8 cellular contexts compared by ENCODE assay signal in genomic region chr1:94792473-94792875, GRCh38. TPM values are rescaled to one million over a fixed set of nuclear protein-coding genes. Genes with fewer than 3 reads are reported as not detected.
DNase-seq lines count a peak whose midpoint lies in the region; ATAC-seq, FAIRE-seq and TF ChIP-seq lines count a peak whose summit lies in the region.

No MANE protein-coding gene starts in this region.

- intact Hi-C loops in HepG2 (cut with micrococcal nuclease; ENCODE audit: unreplicated experiment) = no loop called here

- in situ Hi-C loops in HepG2 (cut with HindIII; ENCODE audit: extremely low pct_ligation_motif_present, low pct_unique_long_range_greater_than_20kb) = no loop called here

- H3K4me3 ChIP-seq in AG04450 (ENCODE audit: low read depth, low read length) (0 out of 2 replicates have a peak overlapping the region, but pooled peaks have one; percentile 1), WI38 (ENCODE audit: low read depth, low read length) (peak overlapping the region; percentile 20), HepG2 (replicated peaks in 1 of 3; ENCODE audit: insufficient read depth in 1 of 3, low read depth in 2 of 3, low read length in 3 of 3) (no peak overlapping the region)

- no peaks in the 10 kb centered on the region for H4K20me1 ChIP-seq in HepG2 (ENCODE audit: insufficient read depth, low read length)

- CTCF ChIA-PET in AG04450 (lab: Charles Lee) (interaction anchor here (0.7 kb wide), 2 partner anchors 65 to 255 kb away, joined by 3 read pairs; no protein-coding TSS in a partner anchor), HepG2 (lab: Yijun Ruan, JAX; ENCODE audit: low intra/inter-chr PET ratio, low total read pairs) (no interaction called here)

- peak overlapping the region; percentile 49; the same call in 1 of the 2 replicates for H3K4me2 ChIP-seq in HepG2 (ENCODE audit: low read depth, low read length)

- H3K27ac ChIP-seq in AG04450 (ENCODE audit: low read depth, low read length) (no peak overlapping the region), HepG2 (ENCODE audit: extremely low read length, insufficient read depth, low read length) (peak overlapping the region; percentile 22)

- H3K9me3 ChIP-seq in AG04450 (ENCODE audit: control insufficient read depth, insufficient read depth, low read length) (no peaks in the 10 kb centered on the region), HepG2 (ENCODE audit: low read length) (no peaks in the 10 kb centered on the region)

- no peak for TF ChIP-seq POLR2A in HepG2 (IDR thresholded peaks at IDR 0.05; ENCODE audit: insufficient read depth in 1 of 2, low read depth in 2 of 2, low read length in 2 of 2)

- no TSS peak for BruUV-seq in HepG2 (replicated peaks; lab: Mats Ljungman, UMichigan)

- no peak for TF ChIP-seq EP300 in HepG2 (IDR thresholded peaks at IDR 0.05; ENCODE audit: low read depth in 2 of 2, low read length in 2 of 2)
- no peak for TF ChIP-seq EP300 in HepG2 (CRISPR knock-in tag; IDR thresholded peaks at IDR 0.05; ENCODE audit: borderline replicate concordance)

- H3K4me1 ChIP-seq in HepG2 (ENCODE audit: insufficient read depth, low read length) = peaks cover 45% of the 10 kb centered on the region

- no peak overlapping the region for H3K9ac ChIP-seq in HepG2 (ENCODE audit: insufficient read depth, low read depth, low read length)

- TF ChIP-seq CTCF in AG04450 (IDR thresholded peaks at IDR 0.05; ENCODE audit: low read depth, low read length) = peak; percentile 37
- TF ChIP-seq CTCF in WI38 (IDR thresholded peaks at IDR 0.05; ENCODE audit: low read depth, low read length) = peak; percentile 23; the same call in 1 of the 2 replicates
- TF ChIP-seq CTCF in HepG2 (CRISPR knock-in tag; IDR thresholded peaks at IDR 0.05) = no peak

- H3K27me3 ChIP-seq in AG04450 (ENCODE audit: control insufficient read depth, insufficient read depth, low read length) (no peaks in the 10 kb centered on the region), HepG2 (ENCODE audit: control insufficient read depth in 1 of 2, insufficient read depth in 2 of 2, low read length in 2 of 2) (no peaks in the 10 kb centered on the region)

- no peak overlapping the region for H2AFZ ChIP-seq in HepG2 (ENCODE audit: low read length)

- DNase-seq in AG04450 (ENCODE audit: low read depth, low spot score) (no peak), HepG2 (ENCODE audit: low spot score) (no peak), SK-N-DZ (ENCODE audit: low spot score) (no peak), UCSD-AML1 (lab: John Stamatoyannopoulos, UW; ENCODE audit: unreplicated experiment) (no peak), NCI-H1436 treated with DMSO at 0.1 percent for 48 hours (lab: John Stamatoyannopoulos, UW) (no peak)

- no peak for TF ChIP-seq RAD21 in HepG2 (CRISPR knock-in tag; IDR thresholded peaks at IDR 0.05)

- WGBS in HepG2 (ENCODE audit: low lambda C conversion rate) = 86% methylated on average over 4 of the region's 4 CpGs

- no peaks in the 10 kb centered on the region for H3K36me3 ChIP-seq in HepG2 (replicated peaks in 1 of 2; ENCODE audit: control insufficient read depth in 1 of 2, insufficient read depth in 2 of 2, low read length in 2 of 2)

- no peak for FAIRE-seq in HepG2 (lab: Jason Lieb, UNC)

- POLR2A ChIA-PET in AG04450 (lab: Yijun Ruan, JAX) (no interaction called here), HepG2 (lab: Yijun Ruan, JAX) (no interaction called here)

- no peaks in the 10 kb centered on the region for H3K79me2 ChIP-seq in HepG2 (ENCODE audit: insufficient read depth, low read length)

- ATAC-seq in GM19397 (IDR thresholded peaks at IDR 0.05; ENCODE audit: unreplicated experiment) (peak; percentile 97), HG03354 (IDR thresholded peaks at IDR 0.05; ENCODE audit: poor library complexity, severe bottlenecking, unreplicated experiment) (peak; percentile 91), HepG2 (no peak)

TF ChIP-seq in HepG2, 621 proteins besides CTCF, POLR2A, EP300 and RAD21:
- TF ChIP-seq ATRX (CRISPR knock-in tag; IDR thresholded peaks at IDR 0.05; ENCODE audit: borderline replicate concordance) = no peak

RNA-seq across cellular contexts. Expression of gene SLC44A3, which starts 27.7 kb away (rescaled TPM):
- 3.2 and 3.4 TPM in 2 replicates for polyA plus RNA-seq in AG04450 (2011; rRNA removed)
- polyA minus RNA-seq in AG04450 (2011; rRNA and poly(A)+ RNA removed) = 2.6 and 3.3 TPM in 2 replicates
- total RNA-seq in HepG2 (2016; rRNA removed; fragmentation: Illumina TruSeq; extraction: Trizol) = 3.8 and 6.8 TPM in 2 replicates
- total RNA-seq in HepG2 (2016; cell fraction: cytosol; rRNA removed; fragmentation: Illumina TruSeq; extraction: Trizol; ENCODE audit: low read depth) = 2.6 and 3.7 TPM in 2 replicates
- total RNA-seq in HepG2 (2016; cell fraction: insoluble cytoplasmic fraction; rRNA removed; fragmentation: Illumina TruSeq; extraction: Trizol) = 3.9 and 7.2 TPM in 2 replicates
- total RNA-seq in HepG2 (2016; cell fraction: membrane; rRNA removed; fragmentation: Illumina TruSeq; extraction: Trizol) = 4.5 and 5.9 TPM in 2 replicates
- 6.0 and 9.9 TPM in 2 replicates for total RNA-seq in HepG2 (2016; cell fraction: nucleus; rRNA removed; fragmentation: Illumina TruSeq; extraction: Trizol)
- 11.7 and 14.1 TPM in 2 replicates for polyA plus RNA-seq in HepG2 (2011; rRNA removed)
- polyA plus RNA-seq in HepG2 (2011; cell fraction: cytosol; rRNA removed) = 8.5 and 11.2 TPM in 2 replicates
- 8.0 and 8.6 TPM in 2 replicates for polyA plus RNA-seq in HepG2 (2011; cell fraction: nucleus; rRNA removed)
- 6.3 and 7.4 TPM in 2 replicates for polyA plus RNA-seq in HepG2 (2012)
- polyA plus RNA-seq in HepG2 (2016; cell fraction: cytosol; fragmentation: Illumina TruSeq; extraction: Trizol; ENCODE audit: low read depth) = 2.7 and 3.5 TPM in 2 replicates
- polyA plus RNA-seq in HepG2 (2016; cell fraction: insoluble cytoplasmic fraction; fragmentation: Illumina TruSeq; extraction: Trizol; ENCODE audit: low read depth) = 5.4 and 5.5 TPM in 2 replicates
- 5.3 and 5.4 TPM in 2 replicates for polyA plus RNA-seq in HepG2 (2016; cell fraction: membrane; fragmentation: Illumina TruSeq; extraction: Trizol; ENCODE audit: low read depth)
- 12.5 and 12.7 TPM in 2 replicates for polyA plus RNA-seq in HepG2 (2016; cell fraction: nucleus; fragmentation: Illumina TruSeq; extraction: Trizol; ENCODE audit: insufficient read depth, low read depth)
- polyA minus RNA-seq in HepG2 (2011; rRNA and poly(A)+ RNA removed; ENCODE audit: low replicate concordance) = 0.47 and 12.2 TPM in 2 replicates
- polyA minus RNA-seq in HepG2 (2011; cell fraction: cytosol; rRNA and poly(A)+ RNA removed) = 4.6 and 6.4 TPM in 2 replicates
- polyA minus RNA-seq in HepG2 (2011; cell fraction: nucleus; rRNA and poly(A)+ RNA removed) = 14.4 and 16.9 TPM in 2 replicates
- 0.25 and 0.44 TPM in 2 replicates for polyA plus RNA-seq in SK-N-DZ (2014; cell fraction: cytosol; rRNA removed)
- 0.87 and 0.98 TPM in 2 replicates for polyA plus RNA-seq in SK-N-DZ (2014; cell fraction: nucleus; rRNA removed)

Comparison
In these comparisons a context has a peak if more than half of its experiments do, and no peak if none do; other contexts are left out.
1. H3K4me3 ChIP-seq: peak in AG04450 (single experiment) and WI38 (single experiment); none in HepG2 (0 of 3).